16 cellular contexts compared by ENCODE assay signal in genomic region chr18:41993151-41993550, GRCh38.
"Had no signal": no experiment of that assay in that cellular context is flagged by ENCODE, and none has a peak within 500 bp of the region (broad histone marks: within the 10 kb centered on the region; RNA-seq: fewer than 3 reads in every experiment).

No MANE protein-coding gene starts in this region.

- H3K27ac ChIP-seq: epithelial cell of prostate, hepatocyte, left ventricle myocardium inferior, right atrium auricular region, skin epidermis, suprapubic skin had no signal

- H3K4me3 ChIP-seq: hepatocyte, left ventricle myocardium inferior, right atrium auricular region, skin epidermis, suprapubic skin had no signal

- H3K27me3 ChIP-seq: hepatocyte, right atrium auricular region, suprapubic skin had no signal

- DNase-seq: activated CD4-positive, alpha-beta T cell treated with anti-CD3 and anti-CD28 coated beads for 4 hours; activated CD8-positive, alpha-beta T cell treated with anti-CD3 and anti-CD28 coated beads for 36 hours; activated gamma-delta T cell treated with Interleukin-2 at 50 U/mL for 16 hours; activated T-cell treated with anti-CD3 and anti-CD28 coated beads, Interleukin-2, amount 50 U/mL, for 4 hours; left ventricle myocardium inferior; nephron progenitor cell; occipital lobe; stimulated activated CD4-positive, alpha-beta T cell treated with anti-CD3 and anti-CD28 coated beads, Interleukin-4, amount 100 ng/mL, for 24 hours; stimulated activated naive CD8-positive, alpha-beta T cell treated with anti-CD3 and anti-CD28 coated beads, Interleukin-15, Interleukin-2, amounts not matched to agents 100 U/mL and 50 U/mL, for 24 hours; T-helper 2 cell; trophoblast cell had no signal

- H3K4me1 ChIP-seq: left ventricle myocardium inferior, right atrium auricular region, suprapubic skin had no signal

- H3K9me3 ChIP-seq: left ventricle myocardium inferior, right atrium auricular region, suprapubic skin had no signal
